Comparison of ENCODE assay signal across 32 cellular contexts in the genomic region with DNA sequence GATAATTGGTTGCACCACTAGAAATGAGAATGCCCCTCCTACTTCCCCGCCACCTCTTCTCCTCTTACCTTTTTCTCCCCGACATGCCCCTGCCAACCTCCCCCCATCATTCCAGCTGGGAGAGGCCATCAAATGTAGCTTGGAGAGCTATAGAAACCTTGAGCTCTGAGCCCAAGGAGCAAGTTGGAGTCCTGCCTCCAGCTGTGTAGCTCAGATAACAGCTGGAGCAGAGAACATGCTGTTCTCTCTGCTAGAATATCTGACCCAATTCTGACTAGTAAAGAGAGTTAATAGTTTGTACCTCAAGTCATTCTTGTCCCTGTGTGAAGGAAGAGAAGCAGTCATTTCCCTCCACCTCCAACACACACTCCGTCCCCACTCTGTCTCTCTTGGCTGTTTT.
"Had no signal": no experiment of that assay in that cellular context is flagged by ENCODE, and none has a peak within 500 bp of the region (broad histone marks: within the 10 kb centered on the region; RNA-seq: fewer than 3 reads in every experiment).

No MANE protein-coding gene starts in this region.

- H3K4me3 Mint-ChIP-seq: activated B cell treated with CpG ODN at 0.5 μM for 24 hours; activated CD8-positive, alpha-beta T cell treated with anti-CD3 and anti-CD28 coated beads for 36 hours; activated naive CD4-positive, alpha-beta T cell treated with anti-CD3 and anti-CD28 coated beads for 36 hours; activated naive CD4-positive, alpha-beta T cell treated with anti-CD3 and anti-CD28 coated beads, Interleukin-2, amount 50 U/mL, for 24 hours; activated naive CD8-positive, alpha-beta T cell treated with anti-CD3 and anti-CD28 coated beads for 36 hours; activated naive CD8-positive, alpha-beta T cell treated with anti-CD3 and anti-CD28 coated beads, Interleukin-2, amount 50 U/mL, for 24 hours; activated T-cell treated with anti-CD3 and anti-CD28 coated beads, Interleukin-2, amount 50 U/mL, for 4 hours; effector memory CD8-positive, alpha-beta T cell; T-helper 17 cell; T-helper 2 cell treated with Interferon-gamma antibody and Interleukin-4, amounts not matched to agents 5 μg/mL and 100 μg/mL, for 36 hours had no signal

- H3K4me1 ChIP-seq: adrenal gland, body of pancreas, esophagus squamous epithelium, gastroesophageal sphincter had no signal

- ATAC-seq: activated CD4-positive, CD25-positive, alpha-beta regulatory T cell treated with anti-CD3 and anti-CD28 coated beads, Interleukin-2, amount 50 U/mL, for 24 hours; activated CD8-positive, alpha-beta T cell treated with anti-CD3 and anti-CD28 coated beads for 36 hours; activated naive CD8-positive, alpha-beta T cell treated with anti-CD3 and anti-CD28 coated beads, Interleukin-2, amount 50 U/mL, for 24 hours; activated T-cell treated with anti-CD3 and anti-CD28 coated beads, Interleukin-2, amount 50 U/mL, for 4 hours; body of pancreas; effector memory CD8-positive, alpha-beta T cell; gastroesophageal sphincter; T-helper 17 cell had no signal

- H3K27ac Mint-ChIP-seq: activated B cell treated with CpG ODN at 0.5 μM for 24 hours; activated CD8-positive, alpha-beta T cell treated with anti-CD3 and anti-CD28 coated beads for 36 hours; activated naive CD4-positive, alpha-beta T cell treated with anti-CD3 and anti-CD28 coated beads for 36 hours; activated naive CD4-positive, alpha-beta T cell treated with anti-CD3 and anti-CD28 coated beads, Interleukin-2, amount 50 U/mL, for 24 hours; activated naive CD8-positive, alpha-beta T cell treated with anti-CD3 and anti-CD28 coated beads for 36 hours; activated naive CD8-positive, alpha-beta T cell treated with anti-CD3 and anti-CD28 coated beads, Interleukin-2, amount 50 U/mL, for 24 hours; activated T-helper 2 cell treated with anti-CD3 and anti-CD28 coated beads, Interferon-gamma antibody, Interleukin-2, Interleukin-4, amounts not matched to agents 10 μg/mL and 5 μg/mL and 100 μg/mL, durations not matched to agents 14 hours and 24 hours and 36 hours; effector memory CD8-positive, alpha-beta T cell; T-helper 17 cell; T-helper 2 cell treated with Interferon-gamma antibody and Interleukin-4, amounts not matched to agents 5 μg/mL and 100 μg/mL, for 36 hours had no signal

- H3K9me3 Mint-ChIP-seq: activated B cell treated with CpG ODN at 0.5 μM for 24 hours; activated CD8-positive, alpha-beta T cell treated with anti-CD3 and anti-CD28 coated beads for 36 hours; activated naive CD4-positive, alpha-beta T cell treated with anti-CD3 and anti-CD28 coated beads for 36 hours; activated naive CD4-positive, alpha-beta T cell treated with anti-CD3 and anti-CD28 coated beads, Interleukin-2, amount 50 U/mL, for 24 hours; activated naive CD8-positive, alpha-beta T cell treated with anti-CD3 and anti-CD28 coated beads for 36 hours; activated naive CD8-positive, alpha-beta T cell treated with anti-CD3 and anti-CD28 coated beads, Interleukin-2, amount 50 U/mL, for 24 hours; activated T-cell treated with anti-CD3 and anti-CD28 coated beads, Interleukin-2, amount 50 U/mL, for 4 hours; activated T-helper 2 cell treated with anti-CD3 and anti-CD28 coated beads, Interferon-gamma antibody, Interleukin-2, Interleukin-4, amounts not matched to agents 10 μg/mL and 5 μg/mL and 100 μg/mL, durations not matched to agents 14 hours and 24 hours and 36 hours; effector memory CD8-positive, alpha-beta T cell; T-helper 2 cell treated with Interferon-gamma antibody and Interleukin-4, amounts not matched to agents 5 μg/mL and 100 μg/mL, for 36 hours had no signal

- H3K27me3 Mint-ChIP-seq: activated B cell treated with CpG ODN at 0.5 μM for 24 hours; activated CD8-positive, alpha-beta T cell treated with anti-CD3 and anti-CD28 coated beads for 36 hours; activated naive CD4-positive, alpha-beta T cell treated with anti-CD3 and anti-CD28 coated beads, Interleukin-2, amount 50 U/mL, for 24 hours; activated naive CD8-positive, alpha-beta T cell treated with anti-CD3 and anti-CD28 coated beads for 36 hours; activated naive CD8-positive, alpha-beta T cell treated with anti-CD3 and anti-CD28 coated beads, Interleukin-2, amount 50 U/mL, for 24 hours; effector memory CD8-positive, alpha-beta T cell; T-helper 17 cell had no signal

- H3K4me3 ChIP-seq: adrenal gland, body of pancreas, esophagus squamous epithelium, gastroesophageal sphincter had no signal

- H3K36me3 ChIP-seq: adrenal gland, esophagus squamous epithelium, gastroesophageal sphincter, WERI-Rb-1 had no signal

- H3K36me3 Mint-ChIP-seq: activated naive CD4-positive, alpha-beta T cell treated with anti-CD3 and anti-CD28 coated beads, Interleukin-2, amount 50 U/mL, for 24 hours had no signal

- H3K27ac ChIP-seq: adrenal gland, body of pancreas, epithelial cell of prostate, esophagus squamous epithelium, gastroesophageal sphincter, WERI-Rb-1 had no signal

- H3K9me3 ChIP-seq: adrenal gland, body of pancreas, esophagus squamous epithelium, gastroesophageal sphincter had no signal

- H3K27me3 ChIP-seq: adrenal gland, body of pancreas, esophagus squamous epithelium, gastroesophageal sphincter had no signal

- DNase-seq: activated B cell treated with CpG ODN at 0.5 μM for 24 hours; activated CD4-positive, alpha-beta T cell treated with anti-CD3 and anti-CD28 coated beads for 48 hours; activated CD4-positive, alpha-beta T cell treated with anti-CD3 and anti-CD28 coated beads, Interleukin-2, amount 50 U/mL, for 1 hour; activated CD4-positive, alpha-beta T cell treated with anti-CD3 and anti-CD28 coated beads, Interleukin-2, amount 50 U/mL, for 48 hours; activated CD8-positive, alpha-beta memory T cell treated with anti-CD3 and anti-CD28 coated beads for 24 hours; activated CD8-positive, alpha-beta T cell treated with anti-CD3 and anti-CD28 coated beads for 36 hours; activated effector memory CD4-positive, alpha-beta T cell treated with anti-CD3 and anti-CD28 coated beads, Interleukin-2, amount 50 U/mL, for 16 hours; activated naive CD4-positive, alpha-beta T cell treated with anti-CD3 and anti-CD28 coated beads for 36 hours; activated naive CD8-positive, alpha-beta T cell treated with anti-CD3 and anti-CD28 coated beads for 36 hours; activated naive CD8-positive, alpha-beta T cell treated with anti-CD3 and anti-CD28 coated beads, Interleukin-2, amount 50 U/mL, for 24 hours; activated T-cell treated with anti-CD3 and anti-CD28 coated beads, Interleukin-2, amount 50 U/mL, for 4 hours; adrenal gland; amygdala; aorta; body of pancreas; caudate nucleus; cortex of kidney; dermis blood vessel endothelial cell; effector CD4-positive, alpha-beta T cell; effector memory CD8-positive, alpha-beta T cell; esophagus squamous epithelium; foreskin melanocyte; T-helper 1 cell; T-helper 17 cell; T1000; WERI-Rb-1 had no signal

- H3K4me1 Mint-ChIP-seq: activated B cell treated with CpG ODN at 0.5 μM for 24 hours; activated naive CD4-positive, alpha-beta T cell treated with anti-CD3 and anti-CD28 coated beads, Interleukin-2, amount 50 U/mL, for 24 hours; activated naive CD8-positive, alpha-beta T cell treated with anti-CD3 and anti-CD28 coated beads for 36 hours; activated naive CD8-positive, alpha-beta T cell treated with anti-CD3 and anti-CD28 coated beads, Interleukin-2, amount 50 U/mL, for 24 hours had no signal
